ENCODE assay signal across 31 cellular contexts in genomic region chr3:59843816-59844215, GRCh38.
"Had no signal": no experiment of that assay in that cellular context is flagged by ENCODE, and none has a peak within 500 bp of the region (broad histone marks: within the 10 kb centered on the region; RNA-seq: fewer than 3 reads in every experiment).

No MANE protein-coding gene starts in this region.

- H3K4me1 Mint-ChIP-seq: activated T-helper 17 cell treated with anti-CD3 and anti-CD28 coated beads, Interleukin-2, amount 50 U/mL, for 72 hours had no signal

- DNase-seq: activated CD4-positive, alpha-beta T cell treated with anti-CD3 and anti-CD28 coated beads, Interleukin-2, amount 10 ng/mL, durations not matched to agents 24 days and 14 days; activated CD4-positive, alpha-beta T cell treated with anti-CD3 and anti-CD28 coated beads, Interleukin-2, amount 50 U/mL, for 4 hours; activated CD8-positive, alpha-beta T cell treated with anti-CD3 and anti-CD28 coated beads for 36 hours; activated effector memory CD4-positive, alpha-beta T cell treated with anti-CD3 and anti-CD28 coated beads, Interleukin-2, amount 50 U/mL, for 16 hours; activated naive CD4-positive, alpha-beta T cell treated with Interleukin-2 at 50 U/mL for 16 hours; activated T-cell treated with anti-CD3 and anti-CD28 coated beads, Interleukin-2, amount 50 U/mL, for 1 hour; activated T-cell treated with anti-CD3 and anti-CD28 coated beads, Interleukin-2, amount 50 U/mL, for 72 hours; adrenal gland; body of pancreas; central memory CD4-positive, alpha-beta T cell; Karpas-422; NCI-H1105; NCI-H1417 treated with DMSO at 0.1 percent for 48 hours; NCI-H187 treated with DMSO at 0.1 percent for 48 hours; NCI-H2081 treated with DMSO at 0.1 percent for 48 hours; NCI-H2171; NCI-H2227 treated with DMSO at 0.1 percent for 48 hours; NCI-H524 treated with DMSO at 0.1 percent for 48 hours; NCI-H748 treated with DMSO at 0.1 percent for 48 hours; NK-92 treated with Interleukin-12 subunit alpha and Interleukin-12 subunit beta, amount 100 ng/mL, for 24 hours; PC-3; Peyer's patch; RPMI8226; SHP77 treated with DMSO at 0.1 percent for 48 hours; SK-N-SH had no signal

- ATAC-seq: activated CD8-positive, alpha-beta T cell treated with anti-CD3 and anti-CD28 coated beads for 36 hours; activated naive CD4-positive, alpha-beta T cell treated with anti-CD3 and anti-CD28 coated beads, Interleukin-2, amount 50 U/mL, for 72 hours; activated T-cell treated with anti-CD3 and anti-CD28 coated beads, Interleukin-2, amount 50 U/mL, for 72 hours; activated T-helper 17 cell treated with anti-CD3 and anti-CD28 coated beads, Interleukin-2, amount 50 U/mL, for 72 hours; body of pancreas; PC-3 had no signal

- H3K4me1 ChIP-seq: adrenal gland, body of pancreas, breast epithelium, Peyer's patch, SJSA1 had no signal

- H3K9me3 ChIP-seq: adrenal gland, body of pancreas, breast epithelium, Peyer's patch, SJSA1, SK-N-SH had no signal

- H3K4me3 Mint-ChIP-seq: activated CD4-positive, alpha-beta T cell treated with anti-CD3 and anti-CD28 coated beads, Interleukin-2, amount 10 ng/mL, durations not matched to agents 24 days and 14 days; activated CD8-positive, alpha-beta T cell treated with anti-CD3 and anti-CD28 coated beads for 36 hours; activated T-cell treated with anti-CD3 and anti-CD28 coated beads, Interleukin-2, amount 50 U/mL, for 72 hours; activated T-helper 17 cell treated with anti-CD3 and anti-CD28 coated beads, Interleukin-2, amount 50 U/mL, for 72 hours; T-helper 1 cell treated with Interleukin-12 subunit alpha and Interleukin-12 subunit beta and Interleukin-4 antibody, amounts not matched to agents 30 μg/mL and 1 μg/mL, for 36 hours; T-helper 2 cell treated with Interferon-gamma antibody and Interleukin-4, amounts not matched to agents 5 μg/mL and 100 μg/mL, for 36 hours had no signal

- H3K27me3 ChIP-seq: adrenal gland, body of pancreas, breast epithelium, Peyer's patch, SJSA1 had no signal

- H3K27ac Mint-ChIP-seq: activated CD4-positive, alpha-beta T cell treated with anti-CD3 and anti-CD28 coated beads, Interleukin-2, amount 10 ng/mL, durations not matched to agents 24 days and 14 days; activated CD8-positive, alpha-beta T cell treated with anti-CD3 and anti-CD28 coated beads for 36 hours; activated naive CD4-positive, alpha-beta T cell treated with anti-CD3 and anti-CD28 coated beads, Interleukin-2, amount 50 U/mL, for 72 hours; activated T-cell treated with anti-CD3 and anti-CD28 coated beads, Interleukin-2, amount 50 U/mL, for 72 hours; activated T-helper 17 cell treated with anti-CD3 and anti-CD28 coated beads, Interleukin-2, amount 50 U/mL, for 72 hours; T-helper 1 cell treated with Interleukin-12 subunit alpha and Interleukin-12 subunit beta and Interleukin-4 antibody, amounts not matched to agents 30 μg/mL and 1 μg/mL, for 36 hours; T-helper 2 cell treated with Interferon-gamma antibody and Interleukin-4, amounts not matched to agents 5 μg/mL and 100 μg/mL, for 36 hours had no signal

- H3K4me3 ChIP-seq: adrenal gland, body of pancreas, breast epithelium, Peyer's patch, SJSA1 had no signal

- H3K36me3 ChIP-seq: adrenal gland, breast epithelium, Peyer's patch, SJSA1 had no signal

- H3K27me3 Mint-ChIP-seq: activated CD4-positive, alpha-beta T cell treated with anti-CD3 and anti-CD28 coated beads, Interleukin-2, amount 10 ng/mL, durations not matched to agents 24 days and 14 days; activated CD8-positive, alpha-beta T cell treated with anti-CD3 and anti-CD28 coated beads for 36 hours; activated T-helper 17 cell treated with anti-CD3 and anti-CD28 coated beads, Interleukin-2, amount 50 U/mL, for 72 hours had no signal
